In genomic region chr5:151682240-151682639, GRCh38 we compare ENCODE assay signal across 12 cellular contexts. TPM values are rescaled to one million over a fixed set of nuclear protein-coding genes. Genes with fewer than 3 reads are reported as not detected.
DNase-seq lines count a peak whose midpoint lies in the region; ATAC-seq, FAIRE-seq and TF ChIP-seq lines count a peak whose summit lies in the region.
"Had no signal": no experiment of that assay in that cellular context is flagged by ENCODE, and none has a peak within 500 bp of the region (broad histone marks: within the 10 kb centered on the region; RNA-seq: fewer than 3 reads in every experiment).

No MANE protein-coding gene starts in this region.

- H3K36me3 ChIP-seq in GM23248 (ENCODE audit: low read depth) (peaks cover 55% of the 10 kb centered on the region), astrocyte (ENCODE audit: insufficient read depth, low read length) (peaks cover 48% of the 10 kb centered on the region), stomach smooth muscle (ENCODE audit: control insufficient read depth in 2 of 2, insufficient read depth in 2 of 2, low read length in 2 of 2) (no peaks in the 10 kb centered on the region)

- peaks cover 95% of the 10 kb centered on the region for H3K79me2 ChIP-seq in GM23248 (ENCODE audit: insufficient read depth)
- H3K79me2 ChIP-seq in astrocyte (ENCODE audit: insufficient read depth, low read length): peaks cover 100% of the 10 kb centered on the region

- H3K27me3 Mint-ChIP-seq in astrocyte (ENCODE audit: low read depth, unreplicated experiment) (no peaks in the 10 kb centered on the region), nephron progenitor cell (ENCODE audit: low read depth, poor library complexity) (peaks cover 2% of the 10 kb centered on the region)
- peaks cover 28% of the 10 kb centered on the region for H3K27me3 Mint-ChIP-seq in activated T-cell treated with anti-CD3 and anti-CD28 coated beads, Interleukin-2, amount 50 U/mL, for 72 hours (ENCODE audit: low read depth)

- H3K9me3 Mint-ChIP-seq in astrocyte (ENCODE audit: unreplicated experiment) (no peaks in the 10 kb centered on the region), nephron progenitor cell (no peaks in the 10 kb centered on the region)
- H3K9me3 Mint-ChIP-seq in activated T-cell treated with anti-CD3 and anti-CD28 coated beads, Interleukin-2, amount 50 U/mL, for 72 hours: no peaks in the 10 kb centered on the region
- H3K9me3 Mint-ChIP-seq: CD4-positive, alpha-beta memory T cell had no signal

- no peak for FAIRE-seq in astrocyte (lab: Jason Lieb, UNC)
- FAIRE-seq: H1 had no signal

- H3K4me2 ChIP-seq in GM23248 (ENCODE audit: unreplicated experiment) (peak overlapping the region; percentile 96), astrocyte (ENCODE audit: low read length) (peak overlapping the region; percentile 92)
- H3K4me2 ChIP-seq: KMS-11 had no signal

- H2AFZ ChIP-seq in GM23248 (no peak overlapping the region), astrocyte (ENCODE audit: low read depth, low read length) (no peak overlapping the region)

- POLR2A ChIA-PET in HEK293T (lab: Yijun Ruan, JAX): interaction anchor here (1.1 kb wide), 1 partner anchor 15 kb away, joined by 3 read pairs; no protein-coding TSS in a partner anchor

- H3K27me3 ChIP-seq in GM23248 (replicated peaks; ENCODE audit: insufficient read depth) (no peaks in the 10 kb centered on the region), astrocyte (ENCODE audit: insufficient read depth, low read length) (no peaks in the 10 kb centered on the region), layer of hippocampus (ENCODE audit: control insufficient read depth, insufficient read depth, low read length) (no peaks in the 10 kb centered on the region), stomach smooth muscle (ENCODE audit: control insufficient read depth in 1 of 2, insufficient read depth in 2 of 2, low read length in 2 of 2) (peaks cover 0 to 4% of the 10 kb centered on the region in 2 donors)

- H3K9ac ChIP-seq in GM23248 (peak overlapping the region; percentile 99), astrocyte (ENCODE audit: low read length) (peak overlapping the region; percentile 100), stomach smooth muscle (ENCODE audit: low read length in 2 of 2) (no peak overlapping the region)
- H3K9ac ChIP-seq: KMS-11 had no signal

- H3K9me3 ChIP-seq in GM23248 (ENCODE audit: low read depth): no peaks in the 10 kb centered on the region
- H3K9me3 ChIP-seq in astrocyte (ENCODE audit: insufficient read depth, low read depth, low read length): no peaks in the 10 kb centered on the region
- no peaks in the 10 kb centered on the region for H3K9me3 ChIP-seq in stomach smooth muscle (ENCODE audit: control insufficient read depth in 2 of 2, low read length in 2 of 2)

- 0 to 2% methylated on average over 6 of the region's 6 CpGs for WGBS in GM23248 (ENCODE audit: low coverage in 1 of 2, low lambda C conversion rate in 2 of 2, missing lambda C conversion rate in 2 of 2), 2 experiments

- peak; percentile 86 for DNase-seq in GM23248
- no peak for DNase-seq in astrocyte (ENCODE audit: low read depth)
- no peak for DNase-seq in nephron progenitor cell
- no peak for DNase-seq in HEK293T (ENCODE audit: extremely low spot score)
- DNase-seq in activated T-cell treated with anti-CD3 and anti-CD28 coated beads, Interleukin-2, amount 50 U/mL, for 72 hours: no peak
- DNase-seq: CD4-positive, alpha-beta memory T cell; occipital lobe had no signal

- H3K27ac ChIP-seq in GM23248 (peak overlapping the region; percentile 99), astrocyte (ENCODE audit: low read depth, low read length) (peak overlapping the region; percentile 98), layer of hippocampus (ENCODE audit: low read depth, low read length) (peak overlapping the region; percentile 2), stomach smooth muscle (ENCODE audit: low read length) (peak overlapping the region; percentile 24)
- H3K27ac ChIP-seq: KMS-11 had no signal

- H3K4me3 ChIP-seq in GM23248 (peak overlapping the region; percentile 95), astrocyte (ENCODE audit: insufficient read depth, low read depth, low read length) (peak overlapping the region; percentile 26), stomach smooth muscle (ENCODE audit: low read length in 2 of 2) (peak overlapping the region in 1 of 2 donors; percentile 40)

- H3K4me1 ChIP-seq in GM23248 (ENCODE audit: insufficient read depth) (peaks cover 68% of the 10 kb centered on the region), astrocyte (ENCODE audit: insufficient read depth, low read length) (peaks cover 80% of the 10 kb centered on the region), stomach smooth muscle (ENCODE audit: control insufficient read depth, insufficient read depth, low read length) (peaks cover 54% of the 10 kb centered on the region)

- CTCF ChIA-PET in HEK293T (lab: Yijun Ruan, JAX): interaction anchor here (0.6 to 1.3 kb wide), 3 partner anchors 12 to 30 kb away, joined by 3 to 8 read pairs (median 4); no protein-coding TSS in a partner anchor

- H3K27ac Mint-ChIP-seq in astrocyte (ENCODE audit: unreplicated experiment) (peak overlapping the region; percentile 93), nephron progenitor cell (no peak overlapping the region)
- no peak overlapping the region for H3K27ac Mint-ChIP-seq in activated T-cell treated with anti-CD3 and anti-CD28 coated beads, Interleukin-2, amount 50 U/mL, for 72 hours
- H3K27ac Mint-ChIP-seq: CD4-positive, alpha-beta memory T cell had no signal

- H3K4me1 Mint-ChIP-seq in astrocyte (ENCODE audit: low read depth, unreplicated experiment): peaks cover 64% of the 10 kb centered on the region
- H3K4me1 Mint-ChIP-seq in nephron progenitor cell: peaks cover 93% of the 10 kb centered on the region
- H3K4me1 Mint-ChIP-seq in activated T-cell treated with anti-CD3 and anti-CD28 coated beads, Interleukin-2, amount 50 U/mL, for 72 hours (ENCODE audit: low read depth): peaks cover 12% of the 10 kb centered on the region

- H4K20me1 ChIP-seq in GM23248 (ENCODE audit: insufficient read depth): peaks cover 40% of the 10 kb centered on the region
- peaks cover 92% of the 10 kb centered on the region for H4K20me1 ChIP-seq in astrocyte (ENCODE audit: insufficient read depth, low read length)

- in situ Hi-C loops in GM23248 (cut with MboI): no loop called here

- no peaks in the 10 kb centered on the region for H3K9me2 ChIP-seq in GM23248 (ENCODE audit: insufficient read depth)

- TF ChIP-seq CTCF in astrocyte (IDR thresholded peaks at IDR 0.05; ENCODE audit: insufficient read depth, low read depth, low read length): no peak
- no peak for TF ChIP-seq CTCF in nephron progenitor cell (IDR thresholded peaks at IDR 0.05)

- no peak for ATAC-seq in activated T-cell treated with anti-CD3 and anti-CD28 coated beads, Interleukin-2, amount 50 U/mL, for 72 hours (replicated peaks in 1 of 2)
- no peak for ATAC-seq in HG03045 (IDR thresholded peaks at IDR 0.05; ENCODE audit: unreplicated experiment)

- H3K4me3 Mint-ChIP-seq in astrocyte (ENCODE audit: unreplicated experiment): peak overlapping the region; percentile 99
- no peak overlapping the region for H3K4me3 Mint-ChIP-seq in nephron progenitor cell
- no peak overlapping the region for H3K4me3 Mint-ChIP-seq in activated T-cell treated with anti-CD3 and anti-CD28 coated beads, Interleukin-2, amount 50 U/mL, for 72 hours
- H3K4me3 Mint-ChIP-seq: CD4-positive, alpha-beta memory T cell had no signal

- H3F3A ChIP-seq in GM23248 (ENCODE audit: insufficient read depth): peaks cover 88% of the 10 kb centered on the region

- H3K36me3 Mint-ChIP-seq in astrocyte (ENCODE audit: low read depth, unreplicated experiment): peaks cover 44% of the 10 kb centered on the region
- peaks cover 16% of the 10 kb centered on the region for H3K36me3 Mint-ChIP-seq in nephron progenitor cell (ENCODE audit: low read depth)
- H3K36me3 Mint-ChIP-seq in activated T-cell treated with anti-CD3 and anti-CD28 coated beads, Interleukin-2, amount 50 U/mL, for 72 hours (ENCODE audit: insufficient read depth in 2 of 2): no peaks in the 10 kb centered on the region
- H3K36me3 Mint-ChIP-seq: CD4-positive, alpha-beta memory T cell had no signal

TF ChIP-seq in HEK293T, 16 proteins besides CTCF, POLR2A, EP300 and RAD21:
- TF ChIP-seq SUZ12 (IDR thresholded peaks at IDR 0.05) (no peak), BHLHE40 (IDR thresholded peaks at IDR 0.05; ENCODE audit: borderline replicate concordance) (no peak), TARDBP (IDR thresholded peaks at IDR 0.05) (no peak), ARNT (IDR thresholded peaks at IDR 0.05) (no peak), ELF4 (IDR thresholded peaks at IDR 0.05) (no peak), CTBP1 (IDR thresholded peaks at IDR 0.05; ENCODE audit: borderline replicate concordance) (no peak)
TF ChIP-seq in HEK293T: peak in this region for 0.

RNA-seq across cellular contexts. Expression of gene SPARC, which starts 4.5 kb away (rescaled TPM):
- 5,563 and 6,520 TPM in 2 replicates for total RNA-seq in GM23248 (2014; rRNA removed; shearing (Covaris generic))
- polyA plus RNA-seq in GM23248 (2016; fragmentation: Nextera tagmentation; extraction: Ambion mirVana): 20,092 and 20,398 TPM in 2 replicates
- 15,667 and 20,724 TPM in 2 replicates for total RNA-seq in astrocyte
- total RNA-seq in activated T-cell treated with anti-CD3 and anti-CD28 coated beads, Interleukin-2, amount 50 U/mL, for 72 hours: not detected

Comparison
In these comparisons a context has a peak if more than half of its experiments do, and no peak if none do; other contexts are left out.
1. H3K27ac ChIP-seq: peak in every context shown above with its lines; median percentile 99 in GM23248; 98 in astrocyte; 24 in stomach smooth muscle; 2 in layer of hippocampus.
2. H3K9ac ChIP-seq: peak in GM23248 (single experiment) and astrocyte (single experiment); none in stomach smooth muscle (0 of 2).
3. RNA of gene SPARC, which starts 4.5 kb away (total RNA-seq): 15,667 to 20,724 TPM in astrocyte and 5,563 to 6,520 TPM in GM23248; not detected in activated T-cell treated with anti-CD3 and anti-CD28 coated beads, Interleukin-2, amount 50 U/mL, for 72 hours; every median in the first group is over 1,000 times any median in the second.